In the genomic region with DNA sequence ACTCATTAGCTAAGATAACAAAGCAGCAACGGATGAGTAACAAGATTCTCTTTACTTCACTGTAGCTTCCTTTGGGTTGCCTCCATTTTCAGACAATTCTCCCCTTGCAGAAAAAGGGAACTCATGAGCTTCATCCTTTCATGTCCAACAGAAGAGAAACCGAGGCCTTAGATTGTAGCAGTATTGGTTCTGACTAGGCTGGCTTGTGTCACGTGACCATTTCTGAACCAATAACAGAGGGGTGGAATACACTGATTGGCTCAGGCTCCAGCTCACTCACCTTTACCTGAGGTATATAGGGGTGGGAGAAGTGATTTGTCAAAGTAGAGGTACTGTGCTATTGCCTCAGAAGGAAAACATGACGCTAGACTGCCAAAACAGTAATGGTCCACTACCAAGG, we compare ENCODE assay signal across 34 cellular contexts.
DNase-seq lines count a peak whose midpoint lies in the region; ATAC-seq, FAIRE-seq and TF ChIP-seq lines count a peak whose summit lies in the region.
"Had no signal": no experiment of that assay in that cellular context is flagged by ENCODE, and none has a peak within 500 bp of the region (broad histone marks: within the 10 kb centered on the region; RNA-seq: fewer than 3 reads in every experiment).

No MANE protein-coding gene starts in this region.

- ATAC-seq in HepG2 (no peak), right lobe of liver (no peak), A549 (no peak), GM12878 (no peak), K562 (no peak), gastrocnemius medialis (no peak)
- ATAC-seq: CD8-positive, alpha-beta T cell had no signal

- H3K9ac ChIP-seq in HepG2 (ENCODE audit: insufficient read depth, low read depth, low read length) (no peak overlapping the region), GM12878 (ENCODE audit: control insufficient read depth, insufficient read depth, low read length) (no peak overlapping the region), K562 (ENCODE audit: insufficient read depth in 1 of 2, low read depth in 2 of 2, low read length in 2 of 2) (no peak overlapping the region)
- H3K9ac ChIP-seq: BLaER1; BLaER1 treated with 17β-estradiol and CSF1 and Interleukin-3, amounts not matched to agents 10 nM and 100 nM had no signal

- RAD21 ChIA-PET in GM12878 (lab: Charles Lee; ENCODE audit: unreplicated experiment) = no interaction called here

- no peaks in the 10 kb centered on the region for H4K20me1 ChIP-seq in HepG2 (ENCODE audit: insufficient read depth, low read length)
- H4K20me1 ChIP-seq in GM12878 (ENCODE audit: control insufficient read depth, insufficient read depth) = no peaks in the 10 kb centered on the region
- no peaks in the 10 kb centered on the region for H4K20me1 ChIP-seq in K562 (replicated peaks; ENCODE audit: control insufficient read depth, insufficient read depth, low read length)
- H4K20me1 ChIP-seq: BLaER1; BLaER1 treated with 17β-estradiol and CSF1 and Interleukin-3, amounts not matched to agents 10 nM and 100 nM had no signal

- intact Hi-C loops in HepG2 (cut with micrococcal nuclease; ENCODE audit: unreplicated experiment) (no loop called here), right lobe of liver (cut with DNase I) (no loop called here), GM12878 (cut with micrococcal nuclease; ENCODE audit: unreplicated experiment) (no loop called here), K562 (cut with micrococcal nuclease) (no loop called here), gastrocnemius medialis (cut with DNase I; ENCODE audit: low total_unique reads) (no loop called here)

- FAIRE-seq in HepG2 (lab: Jason Lieb, UNC) (no peak), A549 (lab: Jason Lieb, UNC) (no peak), GM12878 (lab: Jason Lieb, UNC) (no peak), K562 (lab: Jason Lieb, UNC) (no peak)
- FAIRE-seq: A204.1, D721Med had no signal

- no TSS peak for BruUV-seq in HepG2 (replicated peaks; lab: Mats Ljungman, UMichigan)
- no TSS peak for BruUV-seq in GM12878 (replicated peaks; lab: Mats Ljungman, UMichigan)
- no TSS peak for BruUV-seq in K562 (replicated peaks; lab: Mats Ljungman, UMichigan)

- DNase-seq in HepG2 (ENCODE audit: low spot score) (no peak), right lobe of liver (no peak), A549 (ENCODE audit: low read depth in 1 of 2, low spot score in 1 of 2) (no peak), GM12878 (ENCODE audit: low read depth, low spot score) (no peak), K562 (ENCODE audit: extremely low read depth in 1 of 4, low spot score in 3 of 4) (no peak), T-helper 9 cell (no peak), D341Med (ENCODE audit: low spot score) (no peak), gastrocnemius medialis (no peak)
- DNase-seq: 8988T; ACHN; AML-193; BE2C; C1 segment of cervical spinal cord; Caco-2; Calu3; CD4-positive, alpha-beta memory T cell; CD4-positive, alpha-beta T cell; CD4-positive, CD25-positive, alpha-beta regulatory T cell; CD8-positive, alpha-beta memory T cell; CD8-positive, alpha-beta T cell; COR-L47; DMS 273 treated with DMSO at 0.1 percent for 48 hours; DMS153; DMS53; DMS79; DMS79 treated with DMSO at 0.1 percent for 48 hours; DND-41; EL had no signal

- H3K4me3 ChIP-seq in HepG2 (replicated peaks in 1 of 3; ENCODE audit: insufficient read depth in 1 of 3, low read depth in 2 of 3, low read length in 3 of 3) (no peak overlapping the region), right lobe of liver (no peak overlapping the region), A549 (no peak overlapping the region), GM12878 (no peak overlapping the region), K562 (no peak overlapping the region), gastrocnemius medialis (no peak overlapping the region)
- H3K4me3 ChIP-seq: BLaER1; BLaER1 treated with 17β-estradiol and CSF1 and Interleukin-3, amounts not matched to agents 10 nM and 100 nM had no signal

- in situ Hi-C loops in HepG2 (cut with HindIII; ENCODE audit: extremely low pct_ligation_motif_present, low pct_unique_long_range_greater_than_20kb) = no loop called here
- in situ Hi-C loops in GM12878 (cut with MboI) = no loop called here
- in situ Hi-C loops in K562 (cut with MboI) = no loop called here
- in situ Hi-C loops in gastrocnemius medialis (cut with MboI; ENCODE audit: low sequenced_read_pairs in 4 of 4) = no loop called here

- no peaks in the 10 kb centered on the region for H3K9me3 ChIP-seq in HepG2 (ENCODE audit: low read length)
- H3K9me3 ChIP-seq in right lobe of liver = no peaks in the 10 kb centered on the region
- 0 out of 3 replicates have a peak, but pooled peaks cover 4% of the 10 kb centered on the region for H3K9me3 ChIP-seq in A549
- no peaks in the 10 kb centered on the region for H3K9me3 ChIP-seq in GM12878 (replicated peaks; ENCODE audit: control insufficient read depth, insufficient read depth, low read length)
- no peaks in the 10 kb centered on the region for H3K9me3 ChIP-seq in K562 (replicated peaks; ENCODE audit: control insufficient read depth, insufficient read depth, low read depth, low read length)
- peaks cover 0 to 8% (median 0%) of the 10 kb centered on the region in 3 donors for H3K9me3 ChIP-seq in gastrocnemius medialis
- H3K9me3 ChIP-seq: BE2C, BLaER1 had no signal

- no peak for TF ChIP-seq EP300 in HepG2 (IDR thresholded peaks at IDR 0.05; ENCODE audit: low read depth in 2 of 2, low read length in 2 of 2)
- TF ChIP-seq EP300 in HepG2 (CRISPR knock-in tag; IDR thresholded peaks at IDR 0.05; ENCODE audit: borderline replicate concordance) = no peak
- no peak for TF ChIP-seq EP300 in A549 (IDR thresholded peaks at IDR 0.05)
- TF ChIP-seq EP300 in GM12878 (IDR thresholded peaks at IDR 0.05; ENCODE audit: borderline replicate concordance in 1 of 2, control insufficient read depth in 1 of 2, low read depth in 2 of 2, low read length in 2 of 2) = no peak
- no peak for TF ChIP-seq EP300 in K562 (IDR thresholded peaks at IDR 0.05; ENCODE audit: low read length)

- TF ChIP-seq POLR2A in HepG2 (IDR thresholded peaks at IDR 0.05; ENCODE audit: insufficient read depth in 1 of 2, low read depth in 2 of 2, low read length in 2 of 2) (no peak), right lobe of liver (IDR thresholded peaks at IDR 0.05) (no peak), A549 (IDR thresholded peaks at IDR 0.05; ENCODE audit: low read length) (no peak), GM12878 (IDR thresholded peaks at IDR 0.05; ENCODE audit: low read depth, low read length) (no peak), K562 (conservative IDR thresholded peaks at IDR 0.05) (no peak), gastrocnemius medialis (IDR thresholded peaks at IDR 0.05) (no peak)

- H3K79me2 ChIP-seq in HepG2 (ENCODE audit: insufficient read depth, low read length) (no peaks in the 10 kb centered on the region), GM12878 (ENCODE audit: control insufficient read depth, insufficient read depth, low read length) (no peaks in the 10 kb centered on the region), K562 (ENCODE audit: control insufficient read depth, insufficient read depth, low read length) (no peaks in the 10 kb centered on the region)

- H2AFZ ChIP-seq in HepG2 (ENCODE audit: low read length) = no peak overlapping the region
- H2AFZ ChIP-seq in GM12878 (ENCODE audit: control insufficient read depth, low read depth, low read length) = no peak overlapping the region
- H2AFZ ChIP-seq in K562 (ENCODE audit: low read depth, low read length) = no peak overlapping the region

- POLR2A ChIA-PET in HepG2 (lab: Yijun Ruan, JAX) (no interaction called here), A549 (lab: Yijun Ruan, JAX) (no interaction called here), GM12878 (lab: Charles Lee) (no interaction called here), K562 (lab: Yijun Ruan, JAX) (no interaction called here)

- no peak overlapping the region for H3K4me2 ChIP-seq in HepG2 (ENCODE audit: low read depth, low read length)
- H3K4me2 ChIP-seq in A549 = no peak overlapping the region
- H3K4me2 ChIP-seq in GM12878 (ENCODE audit: control insufficient read depth, insufficient read depth) = no peak overlapping the region
- no peak overlapping the region for H3K4me2 ChIP-seq in K562 (ENCODE audit: insufficient read depth, low read length)
- H3K4me2 ChIP-seq: BLaER1; BLaER1 treated with 17β-estradiol and CSF1 and Interleukin-3, amounts not matched to agents 10 nM and 100 nM had no signal

- SMC1A ChIA-PET in GM12878 (lab: Charles Lee; ENCODE audit: uncharacterized antibody, unreplicated experiment) = interaction anchor here (0.6 kb wide), 1 partner anchor 14 kb away, joined by 3 read pairs; no protein-coding TSS in a partner anchor

- CTCF ChIA-PET in HepG2 (lab: Yijun Ruan, JAX; ENCODE audit: low intra/inter-chr PET ratio, low total read pairs) = no interaction called here
- CTCF ChIA-PET in A549 (lab: Yijun Ruan, JAX) = no interaction called here
- CTCF ChIA-PET in GM12878 (lab: Yijun Ruan, JAX) = no interaction called here
- CTCF ChIA-PET in K562 (lab: Yijun Ruan, JAX; ENCODE audit: low intra/inter-chr PET ratio) = no interaction called here

- H3K27me3 ChIP-seq in HepG2 (ENCODE audit: control insufficient read depth in 1 of 2, insufficient read depth in 2 of 2, low read length in 2 of 2) = no peaks in the 10 kb centered on the region
- H3K27me3 ChIP-seq in right lobe of liver = no peaks in the 10 kb centered on the region
- no peaks in the 10 kb centered on the region for H3K27me3 ChIP-seq in GM12878 (replicated peaks in 1 of 2; ENCODE audit: control insufficient read depth in 2 of 2, insufficient read depth in 2 of 2, low read length in 1 of 2)
- no peaks in the 10 kb centered on the region for H3K27me3 ChIP-seq in K562 (ENCODE audit: control insufficient read depth in 2 of 2, insufficient read depth in 2 of 2, low read length in 2 of 2)
- no peaks in the 10 kb centered on the region for H3K27me3 ChIP-seq in gastrocnemius medialis
- H3K27me3 ChIP-seq: BE2C; BLaER1; BLaER1 treated with 17β-estradiol and CSF1 and Interleukin-3, amounts not matched to agents 10 nM and 100 nM had no signal

- H3K36me3 ChIP-seq in HepG2 (replicated peaks in 1 of 2; ENCODE audit: control insufficient read depth in 1 of 2, insufficient read depth in 2 of 2, low read length in 2 of 2) (no peaks in the 10 kb centered on the region), right lobe of liver (no peaks in the 10 kb centered on the region), GM12878 (ENCODE audit: control insufficient read depth in 2 of 2, insufficient read depth in 2 of 2, low read length in 1 of 2) (no peaks in the 10 kb centered on the region), K562 (ENCODE audit: control insufficient read depth, insufficient read depth, low read length) (no peaks in the 10 kb centered on the region), gastrocnemius medialis (no peaks in the 10 kb centered on the region)
- H3K36me3 ChIP-seq: BE2C; BLaER1; BLaER1 treated with 17β-estradiol and CSF1 and Interleukin-3, amounts not matched to agents 10 nM and 100 nM had no signal

- TF ChIP-seq RAD21 in HepG2 (CRISPR knock-in tag; IDR thresholded peaks at IDR 0.05) (no peak), A549 (conservative IDR thresholded peaks at IDR 0.05 in 1 of 2, IDR thresholded peaks at IDR 0.05 in 1 of 2) (no peak), GM12878 (IDR thresholded peaks at IDR 0.05; ENCODE audit: insufficient read depth, low read depth, low read length) (no peak), K562 (CRISPR knock-in tag; conservative IDR thresholded peaks at IDR 0.05 in 1 of 2, IDR thresholded peaks at IDR 0.05 in 1 of 2) (no peak)

- 5% methylated on average over 4 of the region's 4 CpGs for WGBS in HepG2 (ENCODE audit: low lambda C conversion rate)
- WGBS in right lobe of liver (ENCODE audit: insufficient coverage, low coverage, low lambda C conversion rate, missing lambda C conversion rate) = 89% methylated on average over 4 of the region's 4 CpGs
- 26% methylated on average over 4 of the region's 4 CpGs for WGBS in A549 (ENCODE audit: missing lambda C conversion rate)
- WGBS in GM12878 (ENCODE audit: insufficient coverage, insufficient replicate concordance, low lambda C conversion rate, missing lambda C conversion rate) = 31% methylated on average over 4 of the region's 4 CpGs
- WGBS in K562 (ENCODE audit: insufficient coverage, low coverage, missing lambda C conversion rate) = 2% methylated on average over 4 of the region's 4 CpGs

- no peaks in the 10 kb centered on the region for H3K9me1 ChIP-seq in K562 (ENCODE audit: control insufficient read depth, insufficient read depth, low read length)

- H3K4me1 ChIP-seq in HepG2 (ENCODE audit: insufficient read depth, low read length) (no peaks in the 10 kb centered on the region), right lobe of liver (peaks cover 0 to 8% (median 0%) of the 10 kb centered on the region in 4 donors), A549 (no peaks in the 10 kb centered on the region), GM12878 (ENCODE audit: control insufficient read depth, insufficient read depth, low read length) (no peaks in the 10 kb centered on the region), K562 (replicated peaks in 1 of 2; ENCODE audit: control insufficient read depth in 2 of 2, insufficient read depth in 2 of 2, low read length in 2 of 2) (no peaks in the 10 kb centered on the region), gastrocnemius medialis (no peaks in the 10 kb centered on the region)
- H3K4me1 ChIP-seq: BLaER1; BLaER1 treated with 17β-estradiol and CSF1 and Interleukin-3, amounts not matched to agents 10 nM and 100 nM had no signal

- H3K27ac ChIP-seq in HepG2 (ENCODE audit: extremely low read length, insufficient read depth, low read length) (no peak overlapping the region), right lobe of liver (no peak overlapping the region), A549 (no peak overlapping the region), GM12878 (ENCODE audit: control insufficient read depth, insufficient read depth) (no peak overlapping the region), K562 (ENCODE audit: extremely low read depth, low read depth, low read length) (no peak overlapping the region), gastrocnemius medialis (no peak overlapping the region)
- H3K27ac ChIP-seq: 22Rv1; BLaER1; BLaER1 treated with 17β-estradiol and CSF1 and Interleukin-3, amounts not matched to agents 10 nM and 100 nM; C4-2B had no signal

- no peak for TF ChIP-seq CTCF in HepG2 (CRISPR knock-in tag; IDR thresholded peaks at IDR 0.05)
- TF ChIP-seq CTCF in right lobe of liver (IDR thresholded peaks at IDR 0.05) = no peak
- no peak for TF ChIP-seq CTCF in A549 (IDR thresholded peaks at IDR 0.05)
- TF ChIP-seq CTCF in GM12878 (IDR thresholded peaks at IDR 0.05 in 2 of 3, conservative IDR thresholded peaks at IDR 0.05 in 1 of 3; ENCODE audit: control insufficient read depth in 2 of 3, extremely low read depth in 1 of 3, insufficient read depth in 1 of 3, low read depth in 3 of 3, low read length in 3 of 3) = no peak
- TF ChIP-seq CTCF in K562 (IDR thresholded peaks at IDR 0.05 in 2 of 3, conservative IDR thresholded peaks at IDR 0.05 in 1 of 3; ENCODE audit: insufficient read depth in 2 of 3, low read depth in 1 of 3, low read length in 3 of 3) = no peak
- TF ChIP-seq CTCF in gastrocnemius medialis (IDR thresholded peaks at IDR 0.05 in 4 of 5, conservative IDR thresholded peaks at IDR 0.05 in 1 of 5) = no peak
